Comparison of ENCODE assay signal across 1 cellular context in the genomic region with DNA sequence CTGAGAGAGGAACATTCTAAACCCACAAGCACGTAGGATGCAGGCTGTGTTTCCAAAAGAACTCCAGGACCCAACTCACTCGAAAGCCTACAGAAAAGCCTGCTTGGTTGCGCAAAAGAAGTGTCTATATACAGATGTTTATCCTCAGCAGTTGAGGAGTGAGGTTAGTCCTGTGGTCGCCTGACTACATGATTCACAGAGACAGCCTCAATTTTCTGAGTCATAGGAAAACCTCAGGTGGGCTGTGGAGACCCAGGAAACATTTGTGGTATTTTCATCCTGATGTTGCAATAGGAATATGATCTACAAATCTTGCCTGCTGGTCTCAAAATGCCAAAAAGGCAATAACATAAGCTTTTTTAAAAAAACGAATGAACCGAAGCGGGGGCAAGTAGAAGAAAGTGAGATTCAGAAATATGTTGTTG.
TF ChIP-seq lines count a peak whose summit lies in the region.

No MANE protein-coding gene starts in this region.

TF ChIP-seq in IMR-90, 13 proteins besides CTCF, POLR2A, EP300 and RAD21 (continued from another document):
- TF ChIP-seq, protein P1, sequence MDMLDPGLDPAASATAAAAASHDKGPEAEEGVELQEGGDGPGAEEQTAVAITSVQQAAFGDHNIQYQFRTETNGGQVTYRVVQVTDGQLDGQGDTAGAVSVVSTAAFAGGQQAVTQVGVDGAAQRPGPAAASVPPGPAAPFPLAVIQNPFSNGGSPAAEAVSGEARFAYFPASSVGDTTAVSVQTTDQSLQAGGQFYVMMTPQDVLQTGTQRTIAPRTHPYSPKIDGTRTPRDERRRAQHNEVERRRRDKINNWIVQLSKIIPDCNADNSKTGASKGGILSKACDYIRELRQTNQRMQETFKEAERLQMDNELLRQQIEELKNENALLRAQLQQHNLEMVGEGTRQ (IDR thresholded peaks at IDR 0.05; ENCODE audit: low read depth, low read length), result no peak
- TF ChIP-seq MXI1 (IDR thresholded peaks at IDR 0.05; ENCODE audit: borderline replicate concordance, low read depth, low read length), result no peak
- no peak for TF ChIP-seq RFX5 (IDR thresholded peaks at IDR 0.05; ENCODE audit: low read depth, low read length)
- no peak for TF ChIP-seq MAFK (IDR thresholded peaks at IDR 0.05; ENCODE audit: low read depth, low read length)
- no peak for TF ChIP-seq CHD1 (IDR thresholded peaks at IDR 0.05; ENCODE audit: low read depth, low read length)
- TF ChIP-seq NFE2L2 (IDR thresholded peaks at IDR 0.05; ENCODE audit: low read depth, low read length), result no peak
